ENCODE assay signal across 1 cellular context in the genomic region with DNA sequence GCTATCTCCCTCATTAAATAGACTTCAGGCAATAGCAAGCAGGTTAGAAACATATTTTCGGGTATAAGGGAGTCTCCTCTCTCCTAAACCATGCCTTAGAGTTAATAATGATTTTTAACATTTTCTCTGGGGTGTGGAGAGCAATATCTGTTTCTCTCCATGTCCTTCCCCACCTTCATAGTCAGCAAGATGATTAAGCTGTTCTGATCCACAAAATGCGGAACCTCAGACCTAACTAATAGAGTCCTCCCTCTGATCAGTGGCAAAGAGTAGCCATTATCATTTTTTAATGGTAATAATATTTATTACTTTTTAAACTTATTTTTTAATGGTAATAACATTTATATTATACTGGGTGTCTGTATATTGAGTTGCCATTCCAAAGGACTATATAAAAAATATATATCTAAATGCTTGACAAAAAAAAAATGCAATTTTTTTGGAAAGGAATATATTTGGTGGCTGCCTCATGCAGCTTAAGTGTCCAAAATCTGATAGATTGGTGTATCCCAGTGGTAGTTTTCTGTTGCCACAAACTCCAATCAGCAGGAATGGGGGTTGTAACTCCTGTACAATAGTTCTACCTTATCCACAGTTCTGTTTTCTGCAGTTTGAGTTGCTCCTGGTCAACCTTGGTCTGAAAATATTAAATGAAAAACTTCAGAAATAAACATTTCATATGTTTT.
TF ChIP-seq lines count a peak whose summit lies in the region.

No MANE protein-coding gene starts in this region.

TF ChIP-seq in HCT116, 20 proteins besides CTCF, POLR2A, EP300 and RAD21 (continued from another document):
- TF ChIP-seq FOSL1 (IDR thresholded peaks at IDR 0.05; ENCODE audit: low read depth) = no peak
- no peak for TF ChIP-seq POLR2AphosphoS5 (IDR thresholded peaks at IDR 0.05; ENCODE audit: low read depth, low read length)
- TF ChIP-seq EZH2phosphoT487 (IDR thresholded peaks at IDR 0.05; ENCODE audit: borderline replicate concordance) = no peak
- no peak for TF ChIP-seq TCF7L2 (IDR thresholded peaks at IDR 0.05; ENCODE audit: borderline replicate concordance, extremely low read depth, insufficient read depth, insufficient read length)
- no peak for TF ChIP-seq EGR1 (IDR thresholded peaks at IDR 0.05; ENCODE audit: low read depth)
